In genomic region chr1:38699330-38700076, GRCh38 we compare ENCODE assay signal across 23 cellular contexts.
DNase-seq lines count a peak whose midpoint lies in the region; FAIRE-seq and TF ChIP-seq lines count a peak whose summit lies in the region.
"Had no signal": no experiment of that assay in that cellular context is flagged by ENCODE, and none has a peak within 500 bp of the region (broad histone marks: within the 10 kb centered on the region; RNA-seq: fewer than 3 reads in every experiment).

No MANE protein-coding gene starts in this region.

- 78% methylated on average over 6 of the region's 7 CpGs for WGBS in esophagus muscularis mucosa
- WGBS in neuronal stem cell (ENCODE audit: extremely low coverage in 2 of 2, insufficient read length in 2 of 2, insufficient replicate concordance in 1 of 2), 2 donors = no CpG with 5 or more reads among the region's 7 CpGs

- H3K36me3 ChIP-seq in esophagus muscularis mucosa (no peaks in the 10 kb centered on the region), neuronal stem cell (replicated peaks in 1 of 2; ENCODE audit: control insufficient read depth in 2 of 2, insufficient read depth in 2 of 2, low read length in 2 of 2) (no peaks in the 10 kb centered on the region), kidney (ENCODE audit: control insufficient read depth in 1 of 2, insufficient read depth in 2 of 2, low read length in 2 of 2) (no peaks in the 10 kb centered on the region)
- H3K36me3 ChIP-seq: BE2C, BLaER1 had no signal

- CTCF ChIA-PET in RWPE1 (lab: Yijun Ruan, JAX) = no interaction called here

- no peak for FAIRE-seq in kidney (lab: Jason Lieb, UNC)
- FAIRE-seq: A204.1, G401.6, GM12891, GM19239 had no signal

- TF ChIP-seq CTCF in esophagus muscularis mucosa (IDR thresholded peaks at IDR 0.05) (no peak), kidney (IDR thresholded peaks at IDR 0.05; ENCODE audit: borderline replicate concordance, extremely low read depth, insufficient read depth) (no peak), RWPE1 (conservative IDR thresholded peaks at IDR 0.05; ENCODE audit: low read depth) (no peak)

- H3K9me3 ChIP-seq in esophagus muscularis mucosa (peaks cover 0 to 2% (median 0%) of the 10 kb centered on the region in 4 donors), neuronal stem cell (replicated peaks in 1 of 2; ENCODE audit: control insufficient read depth in 2 of 2, insufficient read depth in 1 of 2, low read depth in 1 of 2, low read length in 2 of 2) (peaks cover 0 to 2% of the 10 kb centered on the region in 2 donors), kidney (ENCODE audit: control insufficient read depth in 1 of 2, low read length in 2 of 2) (no peaks in the 10 kb centered on the region)
- H3K9me3 ChIP-seq: BE2C, BLaER1 had no signal

- no peak overlapping the region for H2AK5ac ChIP-seq in neuronal stem cell (ENCODE audit: low read depth, low read length)

- intact Hi-C loops in esophagus muscularis mucosa (cut with DNase I) = no loop called here
- intact Hi-C loops in kidney (cut with DNase I) = no loop called here

- H3K14ac ChIP-seq in neuronal stem cell (ENCODE audit: low read length) = no peak overlapping the region

- no peak overlapping the region for H2BK15ac ChIP-seq in neuronal stem cell (ENCODE audit: low read length)

- H2BK5ac ChIP-seq in neuronal stem cell (ENCODE audit: low read length) = no peak overlapping the region

- H3K4ac ChIP-seq in neuronal stem cell (ENCODE audit: low read length) = no peak overlapping the region

- H3K18ac ChIP-seq in neuronal stem cell (ENCODE audit: low read length) = peak overlapping the region; percentile 31

- no peak overlapping the region for H4K8ac ChIP-seq in neuronal stem cell (ENCODE audit: low read depth, low read length)

- POLR2A ChIA-PET in RWPE1 (lab: Yijun Ruan, JAX; ENCODE audit: low non-redundant PET) = no interaction called here

- no peak overlapping the region for H3K4me2 ChIP-seq in neuronal stem cell (ENCODE audit: insufficient read depth, low read length, poor library complexity, severe bottlenecking)
- H3K4me2 ChIP-seq: BLaER1 had no signal

- TF ChIP-seq POLR2A in esophagus muscularis mucosa (IDR thresholded peaks at IDR 0.05; ENCODE audit: low read depth) = no peak

- H4K91ac ChIP-seq in neuronal stem cell (ENCODE audit: low read depth, low read length, poor library complexity) = no peak overlapping the region

- TF ChIP-seq EP300 in esophagus muscularis mucosa (IDR thresholded peaks at IDR 0.05) = no peak

- no peak overlapping the region for H3K4me3 ChIP-seq in esophagus muscularis mucosa
- no peak overlapping the region for H3K4me3 ChIP-seq in neuronal stem cell (ENCODE audit: low read length in 2 of 2)
- no peak overlapping the region for H3K4me3 ChIP-seq in kidney (ENCODE audit: low read length in 2 of 2)
- H3K4me3 ChIP-seq: BLaER1 had no signal

- H3K79me1 ChIP-seq in neuronal stem cell (ENCODE audit: low read depth, low read length) = no peaks in the 10 kb centered on the region

- no peak overlapping the region for H2BK12ac ChIP-seq in neuronal stem cell (ENCODE audit: low read length)

- no peak overlapping the region for H2AFZ ChIP-seq in neuronal stem cell (ENCODE audit: low read length)

- no peak overlapping the region for H3K9ac ChIP-seq in neuronal stem cell (ENCODE audit: low read depth, low read length, poor library complexity)
- no peak overlapping the region for H3K9ac ChIP-seq in kidney (ENCODE audit: low read length in 2 of 2)
- H3K9ac ChIP-seq: BLaER1 had no signal

- H2BK120ac ChIP-seq in neuronal stem cell (ENCODE audit: low read depth, low read length) = no peak overlapping the region

- H3K4me1 ChIP-seq in esophagus muscularis mucosa (no peaks in the 10 kb centered on the region), neuronal stem cell (ENCODE audit: control insufficient read depth in 2 of 2, insufficient read depth in 1 of 2, low read depth in 1 of 2, low read length in 2 of 2) (no peaks in the 10 kb centered on the region), kidney (ENCODE audit: control insufficient read depth in 1 of 2, insufficient read depth in 1 of 2, low read depth in 1 of 2, low read length in 2 of 2) (no peaks in the 10 kb centered on the region)
- H3K4me1 ChIP-seq: BE2C had no signal

- DNase-seq in esophagus muscularis mucosa (ENCODE audit: extremely low spot score) (peak; percentile 68), neuronal stem cell (ENCODE audit: low spot score) (no peak), kidney (no peak), DMS79 (lab: John Stamatoyannopoulos, UW) (no peak), RWPE1 (ENCODE audit: low spot score) (no peak)
- DNase-seq: 8988T; ACHN; BE2C; C1 segment of cervical spinal cord; CD4-positive, alpha-beta memory T cell; CD4-positive, CD25-positive, alpha-beta regulatory T cell; CD8-positive, alpha-beta memory T cell; COR-L47; DMS 273 treated with DMSO at 0.1 percent for 48 hours; DMS153; DMS53; DMS79 treated with DMSO at 0.1 percent for 48 hours; GF-D8 had no signal

- H3K27me3 ChIP-seq in esophagus muscularis mucosa (peaks cover 0 to 34% (median 0%) of the 10 kb centered on the region in 4 donors), neuronal stem cell (ENCODE audit: control insufficient read depth in 3 of 3, insufficient read depth in 3 of 3, low read depth in 1 of 3, low read length in 3 of 3) (no peaks in the 10 kb centered on the region)
- H3K27me3 ChIP-seq: BE2C, BLaER1 had no signal

- no peak overlapping the region for H3K27ac ChIP-seq in esophagus muscularis mucosa (replicated peaks in 1 of 4)
- no peak overlapping the region for H3K27ac ChIP-seq in neuronal stem cell (replicated peaks; ENCODE audit: low read length)
- no peak overlapping the region for H3K27ac ChIP-seq in kidney (ENCODE audit: low read depth in 2 of 2, low read length in 2 of 2)
- H3K27ac ChIP-seq in RWPE1 = no peak overlapping the region
- H3K27ac ChIP-seq: BLaER1 had no signal

- H3K23ac ChIP-seq in neuronal stem cell (ENCODE audit: low read depth, low read length, poor library complexity) = no peak overlapping the region
